In the genomic region with DNA sequence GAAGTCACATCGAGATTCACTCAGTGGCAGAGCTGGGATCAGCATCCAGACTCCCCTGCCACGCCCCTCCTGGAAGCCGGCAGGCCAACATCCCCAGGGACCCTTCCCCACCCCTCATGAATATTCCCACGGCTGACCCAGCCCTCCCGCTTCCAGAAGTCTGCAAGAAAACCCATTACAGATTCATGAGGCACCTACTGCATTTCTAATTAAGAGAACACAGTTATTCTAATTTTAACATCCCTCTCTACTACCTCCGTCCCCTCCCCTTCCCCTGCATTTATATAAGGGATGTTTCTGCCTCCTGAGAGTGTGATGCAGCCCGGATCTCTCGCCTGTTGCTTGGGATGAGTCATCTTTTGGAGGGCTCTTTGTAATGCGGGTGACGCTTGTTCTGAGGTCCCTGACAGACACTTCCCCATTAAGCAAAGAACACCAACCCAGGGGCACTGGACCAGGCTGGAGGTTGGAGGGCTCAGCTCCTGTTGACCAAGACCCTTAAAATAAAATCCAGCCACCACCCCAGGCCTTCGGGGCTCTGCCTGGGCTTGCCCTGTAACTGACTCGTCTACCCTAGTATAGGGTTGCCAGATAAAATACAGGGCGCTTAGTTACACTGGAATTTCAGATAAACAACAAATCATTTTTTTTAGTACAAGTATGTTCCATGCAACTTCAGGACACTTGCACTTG, we compare ENCODE assay signal across 8 cellular contexts.
DNase-seq lines count a peak whose midpoint lies in the region; ATAC-seq and TF ChIP-seq lines count a peak whose summit lies in the region.

No MANE protein-coding gene starts in this region.

- H3K36me3 ChIP-seq in H7 (replicated peaks; ENCODE audit: control insufficient read depth, insufficient read depth, low read length) = no peaks in the 10 kb centered on the region
- no peaks in the 10 kb centered on the region for H3K36me3 ChIP-seq in upper lobe of right lung
- H3K36me3 ChIP-seq in ovary = no peaks in the 10 kb centered on the region
- no peaks in the 10 kb centered on the region for H3K36me3 ChIP-seq in mucosa of descending colon (ENCODE audit: low read depth)

- H3K27ac ChIP-seq in upper lobe of right lung = no peak overlapping the region
- no peak overlapping the region for H3K27ac ChIP-seq in ovary

- H3K9me3 ChIP-seq in upper lobe of right lung (no peaks in the 10 kb centered on the region), ovary (no peaks in the 10 kb centered on the region), mucosa of descending colon (no peaks in the 10 kb centered on the region)

- TF ChIP-seq CTCF in upper lobe of right lung (IDR thresholded peaks at IDR 0.05) (no peak), ovary (IDR thresholded peaks at IDR 0.05) (no peak), mucosa of descending colon (IDR thresholded peaks at IDR 0.05) (no peak)

- H3K4me1 ChIP-seq in upper lobe of right lung (no peaks in the 10 kb centered on the region), ovary (ENCODE audit: insufficient read depth) (no peaks in the 10 kb centered on the region), mucosa of descending colon (ENCODE audit: low read depth) (no peaks in the 10 kb centered on the region)

- ATAC-seq in upper lobe of right lung = peak; percentile 60
- ATAC-seq in mucosa of descending colon = no peak
- no peak for ATAC-seq in HG02642 (IDR thresholded peaks at IDR 0.05; ENCODE audit: poor library complexity, unreplicated experiment)

- WGBS in ovary, 3 donors = 33 to 40% (median 34%) methylated on average over 13 of the region's 13 CpGs

- DNase-seq in CD1c-positive myeloid dendritic cell (ENCODE audit: extremely low spot score) (peak; percentile 69), H7 (peak; percentile 89), OCI-M1 (lab: John Stamatoyannopoulos, UW) (peak; percentile 16), fibroblast of the conjunctiva (ENCODE audit: low read depth) (peak; percentile 5), upper lobe of right lung (no peak), ovary (no peak), mucosa of descending colon (no peak)

- intact Hi-C loops in upper lobe of right lung (cut with DNase I) (no loop called here), ovary (cut with DNase I) (no loop called here), mucosa of descending colon (cut with DNase I, micrococcal nuclease) (no loop called here)

- no peaks in the 10 kb centered on the region for H3K27me3 ChIP-seq in H7 (ENCODE audit: control insufficient read depth, insufficient read depth, low read length)
- no peaks in the 10 kb centered on the region for H3K27me3 ChIP-seq in upper lobe of right lung
- H3K27me3 ChIP-seq in ovary = no peaks in the 10 kb centered on the region

- no peak for TF ChIP-seq EP300 in ovary (IDR thresholded peaks at IDR 0.05)

- no peak for TF ChIP-seq POLR2A in ovary (IDR thresholded peaks at IDR 0.05)

- H3K4me3 ChIP-seq in H7 (ENCODE audit: insufficient read depth, low read depth, low read length) = no peak overlapping the region
- no peak overlapping the region for H3K4me3 ChIP-seq in upper lobe of right lung
- no peak overlapping the region for H3K4me3 ChIP-seq in ovary
- no peak overlapping the region for H3K4me3 ChIP-seq in mucosa of descending colon

Comparison
In these comparisons a context has a peak if more than half of its experiments do, and no peak if none do; other contexts are left out.
1. DNase-seq: peak in CD1c-positive myeloid dendritic cell (single experiment), H7 (single experiment), OCI-M1 (single experiment) and fibroblast of the conjunctiva (single experiment); none in upper lobe of right lung (single experiment), ovary (0 of 5) and mucosa of descending colon (0 of 3).